Comparison of ENCODE assay signal across 13 cellular contexts in the genomic region with DNA sequence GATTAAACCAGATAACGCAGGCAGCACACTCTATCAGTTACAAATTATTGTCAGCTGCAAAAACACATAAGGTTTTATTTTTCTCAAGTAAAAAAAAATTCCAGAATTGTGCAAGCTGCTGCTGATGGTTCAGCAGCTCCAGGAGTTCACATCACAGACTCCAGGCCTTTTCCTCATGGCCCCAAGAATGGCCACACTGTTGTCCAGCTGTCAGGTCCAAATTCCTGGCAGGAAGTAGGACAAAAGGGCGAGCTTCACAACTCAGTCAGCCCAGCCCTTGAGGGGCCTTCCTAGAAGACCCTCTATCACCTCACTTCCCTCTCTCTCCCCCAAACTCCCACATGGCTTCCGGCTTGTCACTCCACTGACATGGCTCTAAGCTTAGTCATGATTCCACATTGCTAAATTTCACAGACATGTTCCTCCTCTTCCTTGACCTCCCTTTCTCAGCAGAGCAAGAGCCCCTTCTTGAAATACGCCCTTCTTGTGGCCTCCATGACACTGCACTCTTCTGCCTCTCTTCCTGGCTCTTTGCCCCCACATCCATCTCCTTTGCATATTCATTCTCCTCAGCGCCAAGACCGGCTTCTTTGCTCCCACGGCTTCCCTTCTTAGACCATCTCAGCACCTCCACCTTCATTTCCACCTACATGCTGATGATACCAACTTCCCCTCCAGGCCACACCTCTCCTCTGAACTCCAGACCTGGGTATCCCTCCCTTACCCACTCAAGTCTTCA. TPM values are rescaled to one million over a fixed set of nuclear protein-coding genes. Genes with fewer than 3 reads are reported as not detected.
DNase-seq lines count a peak whose midpoint lies in the region; ATAC-seq and TF ChIP-seq lines count a peak whose summit lies in the region.
"Had no signal": no experiment of that assay in that cellular context is flagged by ENCODE, and none has a peak within 500 bp of the region (broad histone marks: within the 10 kb centered on the region; RNA-seq: fewer than 3 reads in every experiment).

No MANE protein-coding gene starts in this region.

- H3K27ac ChIP-seq in endodermal cell (ENCODE audit: low read depth, low read length) = no peak overlapping the region
- H3K27ac ChIP-seq in right cardiac atrium (ENCODE audit: low read length) = no peak overlapping the region
- H3K27ac ChIP-seq in upper lobe of right lung = no peak overlapping the region
- H3K27ac ChIP-seq: BLaER1 treated with 17β-estradiol and CSF1 and Interleukin-3, amounts not matched to agents 10 nM and 100 nM had no signal

- H3K4me1 Mint-ChIP-seq in HFFc6 (ENCODE audit: low read depth) = peaks cover 52% of the 10 kb centered on the region
- peaks cover 33% of the 10 kb centered on the region for H3K4me1 Mint-ChIP-seq in endodermal cell
- H3K4me1 Mint-ChIP-seq: memory B cell had no signal

- H3K4me3 ChIP-seq in endodermal cell (ENCODE audit: low read length) (no peak overlapping the region), right cardiac atrium (ENCODE audit: low read length) (no peak overlapping the region), upper lobe of right lung (no peak overlapping the region)
- H3K4me3 ChIP-seq: BLaER1 treated with 17β-estradiol and CSF1 and Interleukin-3, amounts not matched to agents 10 nM and 100 nM had no signal

- no peaks in the 10 kb centered on the region for H3K36me3 Mint-ChIP-seq in HFFc6 (ENCODE audit: low read depth)
- peaks cover 1% of the 10 kb centered on the region for H3K36me3 Mint-ChIP-seq in endodermal cell (ENCODE audit: low read depth)

- H3K4me3 Mint-ChIP-seq in HFFc6 = no peak overlapping the region
- no peak overlapping the region for H3K4me3 Mint-ChIP-seq in endodermal cell
- H3K4me3 Mint-ChIP-seq: memory B cell had no signal

- H3K9me3 Mint-ChIP-seq in HFFc6 (no peaks in the 10 kb centered on the region; the same call in 1 of the 2 replicates), endodermal cell (peaks cover 6% of the 10 kb centered on the region)

- ATAC-seq in right cardiac atrium = peak; percentile 36 to 45
- ATAC-seq in upper lobe of right lung = peak; percentile 23
- no peak for ATAC-seq in GM19463 (IDR thresholded peaks at IDR 0.05; ENCODE audit: unreplicated experiment)

- peak overlapping the region; percentile 34; the same call in 1 of the 2 replicates for H3K27ac Mint-ChIP-seq in HFFc6
- H3K27ac Mint-ChIP-seq in endodermal cell = peak overlapping the region; percentile 22
- H3K27ac Mint-ChIP-seq: memory B cell had no signal

- DNase-seq in HFFc6 = no peak
- no peak for DNase-seq in endodermal cell
- peak in 1 of 3 donors; percentile 25 for DNase-seq in right cardiac atrium
- no peak for DNase-seq in upper lobe of right lung
- DNase-seq in NCI-H69 (lab: John Stamatoyannopoulos, UW) = no peak
- DNase-seq in NCI-H524 (lab: John Stamatoyannopoulos, UW) = no peak
- DNase-seq: activated CD4-positive, alpha-beta T cell treated with anti-CD3 and anti-CD28 coated beads for 4 hours; activated naive CD4-positive, alpha-beta T cell treated with anti-CD3 and anti-CD28 coated beads, Interleukin-2, amount 50 U/mL, for 16 hours; SIG-M5; stimulated activated naive CD4-positive, alpha-beta T cell treated with Interleukin-2 at 50 U/mL for 16 hours had no signal

- WGBS in endodermal cell (ENCODE audit: insufficient coverage in 1 of 2, insufficient read length in 1 of 2), 2 experiments = 86 to 88% methylated on average over 5 to 7 of the region's 7 CpGs
- 69% methylated on average over 7 of the region's 7 CpGs for WGBS in right cardiac atrium

- peaks cover 7% of the 10 kb centered on the region for H3K9me3 ChIP-seq in endodermal cell (ENCODE audit: control insufficient read depth, low read length)
- no peaks in the 10 kb centered on the region for H3K9me3 ChIP-seq in right cardiac atrium (ENCODE audit: control insufficient read depth, low read length)
- no peaks in the 10 kb centered on the region for H3K9me3 ChIP-seq in upper lobe of right lung

- H3K4me1 ChIP-seq in endodermal cell (ENCODE audit: control insufficient read depth, insufficient read depth, low read length) (no peaks in the 10 kb centered on the region), right cardiac atrium (ENCODE audit: control insufficient read depth, insufficient read depth, low read length) (no peaks in the 10 kb centered on the region), upper lobe of right lung (peaks cover 7% of the 10 kb centered on the region)

- no peak overlapping the region for H3K9ac ChIP-seq in endodermal cell (ENCODE audit: extremely low read depth, low read length, poor library complexity, severe bottlenecking)
- H3K9ac ChIP-seq: BLaER1 treated with 17β-estradiol and CSF1 and Interleukin-3, amounts not matched to agents 10 nM and 100 nM had no signal

- H3K36me3 ChIP-seq in endodermal cell (ENCODE audit: control insufficient read depth, insufficient read depth, low read length) (no peaks in the 10 kb centered on the region), upper lobe of right lung (no peaks in the 10 kb centered on the region)
- H3K36me3 ChIP-seq: BLaER1 treated with 17β-estradiol and CSF1 and Interleukin-3, amounts not matched to agents 10 nM and 100 nM had no signal

- TF ChIP-seq CTCF in HFFc6 (IDR thresholded peaks at IDR 0.05) (no peak), endodermal cell (conservative IDR thresholded peaks at IDR 0.05) (no peak), upper lobe of right lung (IDR thresholded peaks at IDR 0.05) (no peak)

- H3K27me3 ChIP-seq in endodermal cell (ENCODE audit: control insufficient read depth, insufficient read depth, low read length, poor library complexity, severe bottlenecking) (no peaks in the 10 kb centered on the region), right cardiac atrium (ENCODE audit: control insufficient read depth, insufficient read depth) (no peaks in the 10 kb centered on the region), upper lobe of right lung (no peaks in the 10 kb centered on the region)
- H3K27me3 ChIP-seq: BLaER1 treated with 17β-estradiol and CSF1 and Interleukin-3, amounts not matched to agents 10 nM and 100 nM had no signal

- H3K27me3 Mint-ChIP-seq in HFFc6 (ENCODE audit: insufficient read depth) = peaks cover 9% of the 10 kb centered on the region; the same call in 1 of the 2 replicates
- H3K27me3 Mint-ChIP-seq in endodermal cell (ENCODE audit: insufficient read depth) = peaks cover 3% of the 10 kb centered on the region

- intact Hi-C loops in right cardiac atrium (cut with DNase I) = loop anchor here in 3 of 4 donors (2.0 to 5.0 kb wide), 3 partner anchors 156 to 162 kb away; no protein-coding TSS in a partner anchor
- intact Hi-C loops in upper lobe of right lung (cut with DNase I) = no loop called here

RNA-seq across cellular contexts. Expression of gene FAM174B, which starts 27.4 kb away (rescaled TPM):
- 1 to 10 TPM; 1.2 to 7.0 (median 2.3) TPM for total RNA-seq in HFFc6 (2021; fragmentation: NEBNext Ultra II Directional; extraction: Animal tissue kit (Norgen Biotek cat#: 25700))
- total RNA-seq in endodermal cell = 100 to 1,000 TPM in 1 of 2 donors, 10 to 100 TPM in 1; 66.0 to 105 TPM
- polyA plus RNA-seq in endodermal cell (2013, experiment 1 of 2) = 22.2 TPM
- polyA plus RNA-seq in endodermal cell (2013, experiment 2 of 2) = 27.3 TPM
- total RNA-seq in right cardiac atrium = 10 to 100 TPM in 2 of 4 donors, 1 to 10 TPM in 2; 6.7 to 13.2 (median 10.3) TPM
- 7.3 TPM for polyA plus RNA-seq in right cardiac atrium
- 62.9 TPM for total RNA-seq in upper lobe of right lung
